ENCODE assay signal across 18 cellular contexts in genomic region chr2:137411556-137411955, GRCh38.
DNase-seq lines count a peak whose midpoint lies in the region; TF ChIP-seq lines count a peak whose summit lies in the region.
"Had no signal": no experiment of that assay in that cellular context is flagged by ENCODE, and none has a peak within 500 bp of the region (broad histone marks: within the 10 kb centered on the region; RNA-seq: fewer than 3 reads in every experiment).

No MANE protein-coding gene starts in this region.

- no peaks in the 10 kb centered on the region for H3K9me2 ChIP-seq in hepatocyte (replicated peaks; ENCODE audit: insufficient read depth)

- peak overlapping the region; percentile 85 for H3K27ac Mint-ChIP-seq in mesothelial cell of epicardium
- peak overlapping the region; percentile 14 for H3K27ac Mint-ChIP-seq in type B pancreatic cell
- H3K27ac Mint-ChIP-seq: B cell; CD8-positive, alpha-beta T cell; GM23338 had no signal

- TF ChIP-seq CTCF in hepatocyte (IDR thresholded peaks at IDR 0.05; ENCODE audit: poor library complexity) (no peak), mesothelial cell of epicardium (IDR thresholded peaks at IDR 0.05; ENCODE audit: unreplicated experiment) (no peak), type B pancreatic cell (conservative IDR thresholded peaks at IDR 0.05) (no peak)

- no peak overlapping the region for H3K27ac ChIP-seq in hepatocyte
- H3K27ac ChIP-seq: BLaER1 treated with 17β-estradiol and CSF1 and Interleukin-3, amounts not matched to agents 10 nM and 100 nM; HL-60 had no signal

- no peaks in the 10 kb centered on the region for H3K27me3 ChIP-seq in hepatocyte
- H3K27me3 ChIP-seq: BLaER1 treated with 17β-estradiol and CSF1 and Interleukin-3, amounts not matched to agents 10 nM and 100 nM had no signal

- H3K79me2 ChIP-seq in hepatocyte = no peaks in the 10 kb centered on the region

- H4K20me1 ChIP-seq in hepatocyte (ENCODE audit: insufficient read depth, poor library complexity, severe bottlenecking) = no peaks in the 10 kb centered on the region
- H4K20me1 ChIP-seq: BLaER1 treated with 17β-estradiol and CSF1 and Interleukin-3, amounts not matched to agents 10 nM and 100 nM had no signal

- H3K9me3 Mint-ChIP-seq in mesothelial cell of epicardium (peaks cover 11% of the 10 kb centered on the region), type B pancreatic cell (no peaks in the 10 kb centered on the region)
- H3K9me3 Mint-ChIP-seq: GM23338 had no signal

- 50% methylated on average over 5 of the region's 5 CpGs for WGBS in hepatocyte (ENCODE audit: low lambda C conversion rate, missing lambda C conversion rate)

- H3K36me3 ChIP-seq in hepatocyte (replicated peaks; ENCODE audit: insufficient read depth, low read depth) = no peaks in the 10 kb centered on the region
- H3K36me3 ChIP-seq: BLaER1 treated with 17β-estradiol and CSF1 and Interleukin-3, amounts not matched to agents 10 nM and 100 nM had no signal

- no peaks in the 10 kb centered on the region for H3K9me3 ChIP-seq in hepatocyte (ENCODE audit: low read depth)
- H3K9me3 ChIP-seq: BLaER1 treated with 17β-estradiol and CSF1 and Interleukin-3, amounts not matched to agents 10 nM and 100 nM had no signal

- DNase-seq in HT-29 (ENCODE audit: low spot score) (peak; percentile 15), hepatocyte (ENCODE audit: low spot score) (peak; percentile 20), mesothelial cell of epicardium (ENCODE audit: low spot score in 2 of 2, unreplicated experiment in 2 of 2) (no peak), type B pancreatic cell (ENCODE audit: extremely low spot score, unreplicated experiment) (no peak), hippocampal formation (lab: John Stamatoyannopoulos, UW) (no peak), RKO (ENCODE audit: low spot score) (no peak)
- DNase-seq in activated CD4-positive, alpha-beta T cell treated with anti-CD3 and anti-CD28 coated beads, Interleukin-2, amount 50 U/mL, for 1 hour = no peak
- DNase-seq: CD8-positive, alpha-beta T cell; DMS 273 treated with DMSO at 0.1 percent for 48 hours; DMS53; DND-41; EL; HCEC 1CT; IMR-90 had no signal

- no peaks in the 10 kb centered on the region for H3K4me1 ChIP-seq in hepatocyte (ENCODE audit: insufficient read depth)
- H3K4me1 ChIP-seq: BLaER1 treated with 17β-estradiol and CSF1 and Interleukin-3, amounts not matched to agents 10 nM and 100 nM had no signal

- no peak overlapping the region for H3K4me2 ChIP-seq in hepatocyte
- H3K4me2 ChIP-seq: BLaER1 treated with 17β-estradiol and CSF1 and Interleukin-3, amounts not matched to agents 10 nM and 100 nM; GM23338 had no signal

- H3K4me1 Mint-ChIP-seq in mesothelial cell of epicardium (peaks cover 23% of the 10 kb centered on the region), type B pancreatic cell (ENCODE audit: unreplicated experiment) (no peaks in the 10 kb centered on the region)
- H3K4me1 Mint-ChIP-seq: B cell, GM23338 had no signal

- no peak overlapping the region for H3K4me3 ChIP-seq in hepatocyte
- H3K4me3 ChIP-seq: BLaER1 treated with 17β-estradiol and CSF1 and Interleukin-3, amounts not matched to agents 10 nM and 100 nM; GM23338 had no signal

- H3K27me3 Mint-ChIP-seq in mesothelial cell of epicardium (ENCODE audit: low read depth) (no peaks in the 10 kb centered on the region), type B pancreatic cell (no peaks in the 10 kb centered on the region)
- H3K27me3 Mint-ChIP-seq: B cell had no signal

- H3K4me3 Mint-ChIP-seq in mesothelial cell of epicardium = no peak overlapping the region
- H3K4me3 Mint-ChIP-seq in type B pancreatic cell = peak overlapping the region; percentile 18
- H3K4me3 Mint-ChIP-seq: B cell; CD8-positive, alpha-beta T cell; GM23338 had no signal

- H3K36me3 Mint-ChIP-seq in mesothelial cell of epicardium (no peaks in the 10 kb centered on the region), type B pancreatic cell (no peaks in the 10 kb centered on the region)
- H3K36me3 Mint-ChIP-seq: CD8-positive, alpha-beta T cell had no signal

- H2AFZ ChIP-seq in hepatocyte = no peak overlapping the region
- H2AFZ ChIP-seq: GM23338 had no signal

Comparison
In these comparisons a context has a peak if more than half of its experiments do, and no peak if none do; other contexts are left out.
1. DNase-seq: peak in HT-29 (single experiment) and hepatocyte (single experiment); none in mesothelial cell of epicardium (0 of 2), type B pancreatic cell (single experiment), hippocampal formation (0 of 2), RKO (single experiment) and activated CD4-positive, alpha-beta T cell treated with anti-CD3 and anti-CD28 coated beads, Interleukin-2, amount 50 U/mL, for 1 hour (single experiment).